Comparison of ENCODE assay signal across 8 cellular contexts in genomic region chr5:157328277-157328912, GRCh38.
DNase-seq lines count a peak whose midpoint lies in the region; ATAC-seq and TF ChIP-seq lines count a peak whose summit lies in the region.

No MANE protein-coding gene starts in this region.

- H3K4me3 Mint-ChIP-seq in T-helper 17 cell (peak overlapping the region; percentile 71), immature natural killer cell (no peak overlapping the region)

- no peak overlapping the region for H3K9ac ChIP-seq in smooth muscle cell (ENCODE audit: low read depth)

- peaks cover 4% of the 10 kb centered on the region for H3K4me1 ChIP-seq in smooth muscle cell (ENCODE audit: low read depth)

- peak overlapping the region; percentile 83 for H2AFZ ChIP-seq in smooth muscle cell (ENCODE audit: low read depth)

- WGBS in smooth muscle cell (ENCODE audit: low lambda C conversion rate), result 17% methylated on average over 12 of the region's 12 CpGs

- H3K4me3 ChIP-seq in brain microvascular endothelial cell (ENCODE audit: low read depth, low read length) (peak overlapping the region; percentile 37), smooth muscle cell (peak overlapping the region; percentile 46)

- no peaks in the 10 kb centered on the region for H4K20me1 ChIP-seq in smooth muscle cell (ENCODE audit: low read depth)

- H3K27ac ChIP-seq in brain microvascular endothelial cell (peak overlapping the region; percentile 21), smooth muscle cell (ENCODE audit: low read depth) (peak overlapping the region; percentile 23)

- no peaks in the 10 kb centered on the region for H3F3A ChIP-seq in smooth muscle cell (ENCODE audit: low read depth)

- H3K27me3 Mint-ChIP-seq in T-helper 17 cell, result no peaks in the 10 kb centered on the region
- peaks cover 0 to 6% (median 0%) of the 10 kb centered on the region in 3 donors for H3K27me3 Mint-ChIP-seq in immature natural killer cell (ENCODE audit: low read depth in 3 of 3)

- in situ Hi-C loops in GM13976 (cut with MboI; ENCODE audit: low sequenced_read_pairs, unreplicated experiment), result no loop called here
- in situ Hi-C loops in brain microvascular endothelial cell (cut with HindIII; ENCODE audit: low pct_ligation_motif_present, low sequenced_read_pairs), result no loop called here

- ATAC-seq in HG02798 (IDR thresholded peaks at IDR 0.05; ENCODE audit: poor library complexity, unreplicated experiment), result peak; percentile 97
- peak; percentile 92 for ATAC-seq in T-helper 17 cell

- H3K36me3 Mint-ChIP-seq in T-helper 17 cell (ENCODE audit: low read depth), result peaks cover 16% of the 10 kb centered on the region
- peaks cover 20 to 67% (median 54%) of the 10 kb centered on the region in 3 donors for H3K36me3 Mint-ChIP-seq in immature natural killer cell

- H3K9me3 ChIP-seq in T-helper 17 cell (ENCODE audit: control insufficient read depth, low read length, poor library complexity, severe bottlenecking), result no peaks in the 10 kb centered on the region
- no peaks in the 10 kb centered on the region for H3K9me3 ChIP-seq in smooth muscle cell (replicated peaks; ENCODE audit: low read depth)

- no peaks in the 10 kb centered on the region for H3K79me2 ChIP-seq in smooth muscle cell (ENCODE audit: low read depth)

- H3K4me1 Mint-ChIP-seq in T-helper 17 cell (peaks cover 25% of the 10 kb centered on the region), immature natural killer cell (peaks cover 13 to 26% of the 10 kb centered on the region in 2 donors)

- no peaks in the 10 kb centered on the region for H3K9me3 Mint-ChIP-seq in immature natural killer cell

- H3K4me2 ChIP-seq in smooth muscle cell, result peak overlapping the region; percentile 84

- TF ChIP-seq CTCF in GM13976 (IDR thresholded peaks at IDR 0.05; ENCODE audit: borderline replicate concordance, control extremely low read depth, extremely low read depth, insufficient read depth, missing control alignments), result peak; percentile 83
- peak; percentile 95 for TF ChIP-seq CTCF in brain microvascular endothelial cell (IDR thresholded peaks at IDR 0.05; ENCODE audit: low read depth, low read length, missing control alignments)
- peak; percentile 91 for TF ChIP-seq CTCF in smooth muscle cell (IDR thresholded peaks at IDR 0.05; ENCODE audit: borderline replicate concordance, insufficient read depth, poor library complexity, severe bottlenecking)

- H3K27ac Mint-ChIP-seq in T-helper 17 cell, result peak overlapping the region; percentile 94
- H3K27ac Mint-ChIP-seq in immature natural killer cell, result peak overlapping the region; percentile 12 to 61 (median 48)

- no peaks in the 10 kb centered on the region for H3K27me3 ChIP-seq in brain microvascular endothelial cell (replicated peaks)
- no peaks in the 10 kb centered on the region for H3K27me3 ChIP-seq in smooth muscle cell (ENCODE audit: low read depth)

- H3K36me3 ChIP-seq in brain microvascular endothelial cell (replicated peaks) (no peaks in the 10 kb centered on the region), smooth muscle cell (ENCODE audit: low read depth) (no peaks in the 10 kb centered on the region)

- peak; percentile 73 for DNase-seq in A172 (ENCODE audit: low spot score)
- peak; percentile 82 for DNase-seq in GM13976 (ENCODE audit: low spot score)
- peak; percentile 23 for DNase-seq in NCI-H128 (lab: John Stamatoyannopoulos, UW; ENCODE audit: unreplicated experiment)
- DNase-seq in T-helper 17 cell, result peak in 2 of 3 donors; percentile 34 to 37
- DNase-seq in brain microvascular endothelial cell, result peak; percentile 80
- peak; percentile 46 to 63 (median 55) for DNase-seq in immature natural killer cell
- peak; percentile 8 for DNase-seq in smooth muscle cell (lab: John Stamatoyannopoulos, UW; ENCODE audit: unreplicated experiment)

Comparison
In these comparisons a context has a peak if more than half of its experiments do, and no peak if none do; other contexts are left out.
1. Peak in every context shown above with its lines: DNase-seq, ATAC-seq, H3K4me3 ChIP-seq and H3K27ac ChIP-seq.
2. DNase-seq: peak in every context shown above with its lines; median percentile 82 in GM13976; 80 in brain microvascular endothelial cell; 73 in A172; 55 in immature natural killer cell; 36 in T-helper 17 cell; 23 in NCI-H128; 8 in smooth muscle cell.